In the genomic region with DNA sequence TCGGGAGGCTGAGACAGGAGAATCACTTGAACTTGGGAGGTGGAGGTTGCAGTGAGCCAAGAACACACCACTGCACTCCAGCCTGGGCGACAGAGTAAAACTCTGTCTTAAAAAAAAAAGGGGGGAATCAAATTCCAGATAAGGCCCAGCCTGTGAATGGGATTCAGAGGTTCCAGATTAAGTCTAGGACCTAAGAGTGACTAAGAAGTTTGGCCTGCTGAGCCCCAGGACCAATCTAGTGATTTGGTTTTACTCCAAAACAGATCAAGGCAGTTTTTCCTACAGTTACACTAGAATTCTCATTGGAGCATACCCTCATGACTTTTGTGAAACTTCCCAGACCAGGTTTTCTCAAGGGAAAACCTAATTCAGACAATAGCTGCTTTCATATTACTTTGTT, we compare ENCODE assay signal across 12 cellular contexts.
"Had no signal": no experiment of that assay in that cellular context is flagged by ENCODE, and none has a peak within 500 bp of the region (broad histone marks: within the 10 kb centered on the region; RNA-seq: fewer than 3 reads in every experiment).

No MANE protein-coding gene starts in this region.

- H3K4me3 ChIP-seq: skin epidermis, stomach, thoracic aorta had no signal

- H3K4me1 ChIP-seq: parathyroid adenoma had no signal

- H3K9me3 ChIP-seq: stomach, thoracic aorta had no signal

- H3K36me3 ChIP-seq: thoracic aorta had no signal

- H3K9ac ChIP-seq: parathyroid adenoma had no signal

- H3K27ac ChIP-seq: parathyroid adenoma, skin epidermis, stomach, thoracic aorta, VCaP had no signal

- DNase-seq: activated CD4-positive, alpha-beta T cell treated with anti-CD3 and anti-CD28 coated beads for 4 hours; activated CD8-positive, alpha-beta memory T cell treated with anti-CD3 and anti-CD28 coated beads, Interleukin-2, amount 50 U/mL, for 48 hours; activated CD8-positive, alpha-beta T cell treated with anti-CD3 and anti-CD28 coated beads, Interleukin-2, amount 10 ng/mL, durations not matched to agents 7 days and 5 days; activated naive CD4-positive, alpha-beta T cell treated with anti-CD3 and anti-CD28 coated beads for 36 hours; effector CD4-positive, alpha-beta T cell; hippocampal formation; retina; stomach had no signal

- H2AFZ ChIP-seq: parathyroid adenoma had no signal

- H3K27me3 ChIP-seq: stomach had no signal
